Comparison of ENCODE assay signal across 20 cellular contexts in the genomic region with DNA sequence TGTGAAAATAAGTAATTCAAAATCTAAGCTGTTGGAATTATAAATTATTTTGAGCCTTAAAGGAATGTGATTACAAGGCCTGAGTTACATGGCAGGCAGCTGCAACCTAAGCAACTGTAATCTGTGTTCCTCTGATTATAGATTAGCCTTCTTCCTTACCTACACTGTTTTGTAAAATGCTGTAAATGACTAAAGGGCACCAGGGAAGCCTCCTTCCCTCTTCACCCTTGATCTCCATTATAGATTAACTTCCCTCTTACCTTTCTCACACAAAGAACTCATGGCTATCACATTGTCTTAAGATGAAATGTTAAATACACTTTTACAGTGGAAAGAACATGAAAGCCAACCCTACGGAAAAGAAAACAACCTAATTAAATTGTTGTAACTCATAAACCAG.
"Had no signal": no experiment of that assay in that cellular context is flagged by ENCODE, and none has a peak within 500 bp of the region (broad histone marks: within the 10 kb centered on the region; RNA-seq: fewer than 3 reads in every experiment).

No MANE protein-coding gene starts in this region.

- H3K9me3 ChIP-seq: left lung, prostate gland, sigmoid colon, stomach, tibial artery had no signal

- H3K4me2 ChIP-seq: neural progenitor cell had no signal

- DNase-seq: dermis blood vessel endothelial cell; effector memory CD4-positive, alpha-beta T cell; left lung; mammary epithelial cell; mesendoderm; midbrain; natural killer cell; nucleus accumbens; right cardiac atrium; sigmoid colon; stimulated activated CD4-positive, alpha-beta T cell treated with anti-CD3 and anti-CD28 coated beads, Interleukin-2, amount 100 ng/mL, for 24 hours; stimulated activated CD4-positive, alpha-beta T cell treated with anti-CD3 and anti-CD28 coated beads, Interleukin-4, amount 100 ng/mL, for 24 hours; stimulated activated naive CD4-positive, alpha-beta T cell treated with Interleukin-2 at 50 U/mL for 16 hours; stomach; tibial artery had no signal

- H3K36me3 ChIP-seq: left lung, neural progenitor cell, prostate gland, sigmoid colon, stomach, tibial artery had no signal

- H3K4me1 ChIP-seq: left lung, prostate gland, sigmoid colon, stomach, tibial artery had no signal

- H3K9me3 Mint-ChIP-seq: natural killer cell; stimulated activated effector memory CD8-positive, alpha-beta T cell treated with anti-CD3 and anti-CD28 coated beads, Interleukin-12 subunit alpha, Interleukin-12 subunit beta, amount 100 ng/mL, for 72 hours had no signal

- H3K27ac Mint-ChIP-seq: natural killer cell; neural progenitor cell; stimulated activated effector memory CD8-positive, alpha-beta T cell treated with anti-CD3 and anti-CD28 coated beads, Interleukin-12 subunit alpha, Interleukin-12 subunit beta, amount 100 ng/mL, for 72 hours; type B pancreatic cell had no signal

- H3K4me3 ChIP-seq: coronary artery, left lung, neural progenitor cell, prostate gland, sigmoid colon, stomach, tibial artery had no signal

- H3K9ac ChIP-seq: neural progenitor cell had no signal

- H2AFZ ChIP-seq: neural progenitor cell had no signal

- H3K4me1 Mint-ChIP-seq: natural killer cell; stimulated activated effector memory CD8-positive, alpha-beta T cell treated with anti-CD3 and anti-CD28 coated beads, Interleukin-12 subunit alpha, Interleukin-12 subunit beta, amount 100 ng/mL, for 72 hours had no signal

- H3K27ac ChIP-seq: coronary artery, left lung, neural progenitor cell, prostate gland, sigmoid colon, stomach, tibial artery had no signal

- ATAC-seq: left lung; natural killer cell; right cardiac atrium; stimulated activated effector memory CD8-positive, alpha-beta T cell treated with anti-CD3 and anti-CD28 coated beads, Interleukin-12 subunit alpha, Interleukin-12 subunit beta, amount 100 ng/mL, for 72 hours had no signal

- H3K4me3 Mint-ChIP-seq: natural killer cell; neural progenitor cell; stimulated activated effector memory CD8-positive, alpha-beta T cell treated with anti-CD3 and anti-CD28 coated beads, Interleukin-12 subunit alpha, Interleukin-12 subunit beta, amount 100 ng/mL, for 72 hours; type B pancreatic cell had no signal

- H3K27me3 ChIP-seq: left lung, neural progenitor cell, sigmoid colon, stomach, tibial artery had no signal

- H3K36me3 Mint-ChIP-seq: natural killer cell; stimulated activated effector memory CD8-positive, alpha-beta T cell treated with anti-CD3 and anti-CD28 coated beads, Interleukin-12 subunit alpha, Interleukin-12 subunit beta, amount 100 ng/mL, for 72 hours had no signal

- H3K27me3 Mint-ChIP-seq: type B pancreatic cell had no signal
